9 cellular contexts compared by ENCODE assay signal in genomic region chr17:8121531-8122390, GRCh38. TPM values are rescaled to one million over a fixed set of nuclear protein-coding genes. Genes with fewer than 3 reads are reported as not detected.
DNase-seq lines count a peak whose midpoint lies in the region; ATAC-seq and TF ChIP-seq lines count a peak whose summit lies in the region.
"Had no signal": no experiment of that assay in that cellular context is flagged by ENCODE, and none has a peak within 500 bp of the region (broad histone marks: within the 10 kb centered on the region; RNA-seq: fewer than 3 reads in every experiment).

No MANE protein-coding gene starts in this region.

- DNase-seq in BE2C (peak; percentile 75), NB4 (ENCODE audit: low read depth) (peak; percentile 83), fibroblast of lung (ENCODE audit: low read depth in 2 of 2) (peak; percentile 60 to 72), tibial nerve (ENCODE audit: low spot score in 2 of 2) (peak in 1 of 2 donors; percentile 22), amniotic stem cell (lab: John Stamatoyannopoulos, UW) (no peak)
- DNase-seq in activated CD8-positive, alpha-beta T cell treated with anti-CD3 and anti-CD28 coated beads, Interleukin-2, amount 10 ng/mL, durations not matched to agents 7 days and 5 days: peak; percentile 72

- TF ChIP-seq EP300 in tibial nerve (IDR thresholded peaks at IDR 0.05): peak in 1 of 2 donors; percentile 50

- H3K4me3 Mint-ChIP-seq in activated CD8-positive, alpha-beta T cell treated with anti-CD3 and anti-CD28 coated beads, Interleukin-2, amount 10 ng/mL, durations not matched to agents 7 days and 5 days: peak overlapping the region; percentile 89

- no peaks in the 10 kb centered on the region for H3K36me3 ChIP-seq in BE2C
- no peaks in the 10 kb centered on the region for H3K36me3 ChIP-seq in fibroblast of lung (ENCODE audit: control insufficient read depth, insufficient read depth, low read length)
- H3K36me3 ChIP-seq in muscle layer of duodenum (ENCODE audit: control insufficient read depth in 1 of 2, insufficient read depth in 2 of 2, low read length in 2 of 2): no peaks in the 10 kb centered on the region
- H3K36me3 ChIP-seq in tibial nerve: no peaks in the 10 kb centered on the region

- CTCF ChIA-PET in activated CD8-positive, alpha-beta T cell treated with anti-CD3 and anti-CD28 coated beads, Interleukin-2, amount 10 ng/mL, durations not matched to agents 7 days and 5 days (lab: Charles Lee): interaction anchor here (0.7 to 5.8 kb wide), 8 partner anchors 17 to 101 kb away, joined by 3 to 72 read pairs (median 6); partner anchors contain the start of gene BORCS6

- H3K4me1 Mint-ChIP-seq in activated CD8-positive, alpha-beta T cell treated with anti-CD3 and anti-CD28 coated beads, Interleukin-2, amount 10 ng/mL, durations not matched to agents 7 days and 5 days (ENCODE audit: low read depth): peaks cover 76% of the 10 kb centered on the region

- peak; percentile 23 for ATAC-seq in GM18907 (IDR thresholded peaks at IDR 0.05; ENCODE audit: unreplicated experiment)
- peak; percentile 14 for ATAC-seq in activated CD8-positive, alpha-beta T cell treated with anti-CD3 and anti-CD28 coated beads, Interleukin-2, amount 10 ng/mL, durations not matched to agents 7 days and 5 days

- H3K36me3 Mint-ChIP-seq in activated CD8-positive, alpha-beta T cell treated with anti-CD3 and anti-CD28 coated beads, Interleukin-2, amount 10 ng/mL, durations not matched to agents 7 days and 5 days (ENCODE audit: low read depth): peaks cover 7% of the 10 kb centered on the region

- peak overlapping the region; percentile 89 for H3K4me2 ChIP-seq in fibroblast of lung (ENCODE audit: extremely low read depth, insufficient read depth, low read length)

- H3K4me3 ChIP-seq in BE2C (ENCODE audit: low read depth, low read length) (peak overlapping the region; percentile 78), NB4 (ENCODE audit: low read depth, low read length) (peak overlapping the region; percentile 16), fibroblast of lung (replicated peaks in 1 of 4; ENCODE audit: control extremely low read depth in 1 of 4, insufficient read depth in 1 of 4, low read depth in 3 of 4, low read length in 4 of 4) (peak overlapping the region; percentile 62 to 90 (median 64)), muscle layer of duodenum (ENCODE audit: low read depth in 1 of 2, low read length in 2 of 2) (peak overlapping the region; percentile 57 to 73), tibial nerve (peak overlapping the region; percentile 54 to 86 (median 60))

- H3K9me3 ChIP-seq in BE2C (no peaks in the 10 kb centered on the region), fibroblast of lung (ENCODE audit: control insufficient read depth, insufficient read depth, low read depth, low read length) (no peaks in the 10 kb centered on the region), muscle layer of duodenum (ENCODE audit: control insufficient read depth in 1 of 2, low read length in 2 of 2) (no peaks in the 10 kb centered on the region), tibial nerve (no peaks in the 10 kb centered on the region)

- H3K27ac ChIP-seq in fibroblast of lung (ENCODE audit: insufficient read depth, low read length) (no peak overlapping the region), muscle layer of duodenum (ENCODE audit: low read length) (no peak overlapping the region), tibial nerve (peak overlapping the region; percentile 16 to 94 (median 74))
- H3K27ac ChIP-seq: KMS-11 had no signal

- no peaks in the 10 kb centered on the region for H3K9me3 Mint-ChIP-seq in activated CD8-positive, alpha-beta T cell treated with anti-CD3 and anti-CD28 coated beads, Interleukin-2, amount 10 ng/mL, durations not matched to agents 7 days and 5 days (ENCODE audit: insufficient read depth)

- TF ChIP-seq POLR2A in NB4 (IDR thresholded peaks at IDR 0.05; ENCODE audit: extremely low read depth, insufficient read length): no peak
- TF ChIP-seq POLR2A in tibial nerve (IDR thresholded peaks at IDR 0.05): peak in 1 of 2 donors; percentile 58

- peak; percentile 37 for TF ChIP-seq CTCF in BE2C (IDR thresholded peaks at IDR 0.05; ENCODE audit: low read depth, low read length)
- TF ChIP-seq CTCF in NB4 (IDR thresholded peaks at IDR 0.05; ENCODE audit: low read depth, low read length): peak; percentile 36
- TF ChIP-seq CTCF in fibroblast of lung (conservative IDR thresholded peaks at IDR 0.05 in 1 of 2, IDR thresholded peaks at IDR 0.05 in 1 of 2; ENCODE audit: low read depth in 1 of 2, low read length in 2 of 2): peak; percentile 25 to 32
- TF ChIP-seq CTCF in tibial nerve (IDR thresholded peaks at IDR 0.05): peak; percentile 35 to 70 (median 56)

- H3K27ac Mint-ChIP-seq in activated CD8-positive, alpha-beta T cell treated with anti-CD3 and anti-CD28 coated beads, Interleukin-2, amount 10 ng/mL, durations not matched to agents 7 days and 5 days: no peak overlapping the region

- H3K27me3 ChIP-seq in BE2C (peaks cover 22% of the 10 kb centered on the region), fibroblast of lung (ENCODE audit: control insufficient read depth, insufficient read depth, low read length) (peaks cover under 1% of the 10 kb centered on the region), muscle layer of duodenum (ENCODE audit: low read depth, low read length) (peaks cover 35% of the 10 kb centered on the region), tibial nerve (peaks cover 0 to 3% of the 10 kb centered on the region in 2 donors)

- peak overlapping the region; percentile 42 for H3K9ac ChIP-seq in fibroblast of lung (ENCODE audit: insufficient read depth, low read length)

- POLR2A ChIA-PET in activated CD8-positive, alpha-beta T cell treated with anti-CD3 and anti-CD28 coated beads, Interleukin-2, amount 10 ng/mL, durations not matched to agents 7 days and 5 days (lab: Charles Lee): interaction anchor here (0.6 to 4.3 kb wide), 3 partner anchors 52 to 197 kb away, joined by 3 to 52 read pairs (median 4); no protein-coding TSS in a partner anchor

- H2AFZ ChIP-seq in fibroblast of lung (ENCODE audit: low read length): peak overlapping the region; percentile 51

- H3K27me3 Mint-ChIP-seq in activated CD8-positive, alpha-beta T cell treated with anti-CD3 and anti-CD28 coated beads, Interleukin-2, amount 10 ng/mL, durations not matched to agents 7 days and 5 days (ENCODE audit: low read depth): peaks cover 51% of the 10 kb centered on the region

- H3K4me1 ChIP-seq in BE2C (no peaks in the 10 kb centered on the region), fibroblast of lung (ENCODE audit: control insufficient read depth, extremely low read depth, insufficient read depth, low read length) (peaks cover 10% of the 10 kb centered on the region), muscle layer of duodenum (ENCODE audit: control insufficient read depth in 1 of 2, insufficient read depth in 2 of 2, low read length in 2 of 2) (peaks cover 33 to 74% of the 10 kb centered on the region in 2 donors), tibial nerve (peaks cover 4 to 79% (median 60%) of the 10 kb centered on the region in 4 donors)

- H3K79me2 ChIP-seq in fibroblast of lung (ENCODE audit: control insufficient read depth, insufficient read depth, low read length): no peaks in the 10 kb centered on the region

- no peaks in the 10 kb centered on the region for H4K20me1 ChIP-seq in fibroblast of lung (ENCODE audit: control insufficient read depth, extremely low read depth, insufficient read depth, low read length)

- WGBS in tibial nerve, 2 donors: 1% methylated on average over 50 to 70 of the region's 88 CpGs

RNA-seq across cellular contexts. Expression of gene HES7, which starts 2.1 kb away (rescaled TPM):
- polyA plus RNA-seq in BE2C (2012; ENCODE audit: insufficient read depth, insufficient read length, low read depth): 4.2 TPM
- total RNA-seq in activated CD8-positive, alpha-beta T cell treated with anti-CD3 and anti-CD28 coated beads, Interleukin-2, amount 10 ng/mL, durations not matched to agents 7 days and 5 days: under 1 TPM in 1 of 2 experiments, not detected in 1; 0.29 TPM
- under 0.01 TPM in 1 of 2 replicates, not detected in the other for total RNA-seq in fibroblast of lung
- not detected in 2 replicates for polyA plus RNA-seq in fibroblast of lung
- not detected in 2 replicates for polyA plus RNA-seq in fibroblast of lung (2012)
- not detected in 2 replicates for polyA minus RNA-seq in fibroblast of lung (ENCODE audit: low replicate concordance)
- 1 to 10 TPM in 1 of 4 donors, not detected in 3; 2.1 TPM for total RNA-seq in tibial nerve

RNA-seq across cellular contexts. Expression of gene ALOXE3, which starts 3.4 kb away (rescaled TPM):
- polyA plus RNA-seq in BE2C (2012; ENCODE audit: insufficient read depth, insufficient read length, low read depth): not detected
- total RNA-seq in activated CD8-positive, alpha-beta T cell treated with anti-CD3 and anti-CD28 coated beads, Interleukin-2, amount 10 ng/mL, durations not matched to agents 7 days and 5 days: not detected
- not detected in 2 replicates for total RNA-seq in fibroblast of lung
- 0.01 and 0.03 TPM in 2 replicates for polyA plus RNA-seq in fibroblast of lung
- not detected in 2 replicates for polyA plus RNA-seq in fibroblast of lung (2012)
- not detected in 2 replicates for polyA minus RNA-seq in fibroblast of lung (ENCODE audit: low replicate concordance)
- total RNA-seq in tibial nerve: not detected

RNA-seq across cellular contexts. Expression of gene PER1, which starts 30.4 kb away (rescaled TPM):
- 44.7 TPM for polyA plus RNA-seq in BE2C (2012; ENCODE audit: insufficient read depth, insufficient read length, low read depth)
- 10 to 100 TPM; 35.0 to 38.1 TPM for total RNA-seq in activated CD8-positive, alpha-beta T cell treated with anti-CD3 and anti-CD28 coated beads, Interleukin-2, amount 10 ng/mL, durations not matched to agents 7 days and 5 days
- 3.1 and 6.9 TPM in 2 replicates for total RNA-seq in fibroblast of lung
- 2.5 and 4.1 TPM in 2 replicates for polyA plus RNA-seq in fibroblast of lung
- 4.9 and 6.7 TPM in 2 replicates for polyA plus RNA-seq in fibroblast of lung (2012)
- 50.9 and 72.7 TPM in 2 replicates for polyA minus RNA-seq in fibroblast of lung (ENCODE audit: low replicate concordance)
- total RNA-seq in tibial nerve: 100 to 1,000 TPM; 157 to 328 (median 204) TPM

RNA-seq across cellular contexts. Expression of gene ALOX12B, which starts 34.2 kb away (rescaled TPM):
- polyA plus RNA-seq in BE2C (2012; ENCODE audit: insufficient read depth, insufficient read length, low read depth): 1.0 TPM
- under 1 TPM; 0.26 to 0.47 TPM for total RNA-seq in activated CD8-positive, alpha-beta T cell treated with anti-CD3 and anti-CD28 coated beads, Interleukin-2, amount 10 ng/mL, durations not matched to agents 7 days and 5 days
- not detected in 2 replicates for total RNA-seq in fibroblast of lung
- polyA plus RNA-seq in fibroblast of lung: not detected in 2 replicates
- polyA plus RNA-seq in fibroblast of lung (2012): not detected in 2 replicates
- not detected in 2 replicates for polyA minus RNA-seq in fibroblast of lung (ENCODE audit: low replicate concordance)
- total RNA-seq in tibial nerve: not detected

RNA-seq across cellular contexts. Expression of gene VAMP2, which starts 41.0 kb away (rescaled TPM):
- 31.2 TPM for polyA plus RNA-seq in BE2C (2012; ENCODE audit: insufficient read depth, insufficient read length, low read depth)
- 10 to 100 TPM; 56.3 to 56.7 TPM for total RNA-seq in activated CD8-positive, alpha-beta T cell treated with anti-CD3 and anti-CD28 coated beads, Interleukin-2, amount 10 ng/mL, durations not matched to agents 7 days and 5 days
- total RNA-seq in fibroblast of lung: 3.6 and 8.1 TPM in 2 replicates
- polyA plus RNA-seq in fibroblast of lung: 12.2 and 14.2 TPM in 2 replicates
- polyA plus RNA-seq in fibroblast of lung (2012): 25.6 and 29.3 TPM in 2 replicates
- polyA minus RNA-seq in fibroblast of lung (ENCODE audit: low replicate concordance): 24.1 and 29.9 TPM in 2 replicates
- 10 to 100 TPM; 48.0 to 72.1 (median 59.0) TPM for total RNA-seq in tibial nerve

Comparison
In these comparisons a context has a peak if more than half of its experiments do, and no peak if none do; other contexts are left out.
1. H3K4me3 ChIP-seq: peak in every context shown above with its lines; median percentile 78 in BE2C; 65 in muscle layer of duodenum; 64 in fibroblast of lung; 60 in tibial nerve; 16 in NB4.
2. H3K27ac ChIP-seq: peak in tibial nerve (4 of 4); none in fibroblast of lung (single experiment) and muscle layer of duodenum (single experiment).
3. RNA of gene PER1, which starts 30.4 kb away (total RNA-seq): 157 to 328 TPM in tibial nerve; 35.0 to 38.1 TPM in activated CD8-positive, alpha-beta T cell treated with anti-CD3 and anti-CD28 coated beads, Interleukin-2, amount 10 ng/mL, durations not matched to agents 7 days and 5 days and 3.1 to 6.9 TPM in fibroblast of lung; every median in the first group is over 4 times any median in the second.
4. Peak in every context shown above with its lines, with median percentiles within 50 percentile points of each other: CTCF ChIP-seq.